In the genomic region with DNA sequence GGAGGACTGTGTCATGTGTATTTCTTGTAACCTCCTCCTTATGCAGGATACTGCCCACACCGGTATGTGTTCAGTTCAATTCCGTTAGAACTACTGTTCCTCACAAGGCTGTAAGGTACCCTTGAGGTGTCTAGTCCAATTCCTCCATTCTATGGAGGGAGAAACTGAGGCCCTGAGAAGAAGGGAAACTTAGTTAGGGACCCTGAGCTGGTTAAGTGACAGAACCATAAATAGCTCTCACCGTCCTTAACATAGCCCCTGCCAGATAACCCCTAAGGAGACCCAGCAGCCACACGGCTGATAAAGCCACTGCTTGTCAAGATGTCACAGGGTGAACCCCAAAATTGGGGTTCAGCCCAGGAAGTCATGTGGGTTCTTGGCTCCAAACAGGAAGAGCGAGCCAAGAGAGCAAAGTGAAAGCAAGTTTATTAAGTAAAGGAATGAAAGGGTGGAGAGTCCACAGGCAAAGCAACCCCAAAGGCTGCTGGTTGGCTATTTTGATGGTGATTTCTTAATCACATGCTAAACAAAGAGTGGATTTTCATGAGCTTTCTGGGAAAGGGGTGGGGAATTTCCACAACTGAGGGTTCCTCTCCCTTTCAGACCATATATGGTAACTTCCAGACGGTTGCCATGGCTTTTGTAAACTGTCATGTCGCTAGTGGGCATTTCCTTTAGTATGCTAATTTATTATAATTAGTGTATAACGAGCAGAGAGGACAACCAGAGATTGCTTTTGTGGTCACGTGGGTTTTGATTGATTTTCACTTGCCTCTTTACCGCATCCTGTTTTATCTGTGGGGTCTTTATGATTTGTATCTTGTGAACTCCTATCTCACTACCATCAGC, we compare ENCODE assay signal across 8 cellular contexts.
DNase-seq lines count a peak whose midpoint lies in the region; ATAC-seq and TF ChIP-seq lines count a peak whose summit lies in the region.

No MANE protein-coding gene starts in this region.

- H3K27ac Mint-ChIP-seq in memory B cell, result peak overlapping the region; percentile 98

- DNase-seq in A172 (ENCODE audit: low spot score) (peak; percentile 96), dorsolateral prefrontal cortex (peak in 1 of 10 donors; percentile 76), memory B cell (ENCODE audit: low spot score in 2 of 2) (peak; percentile 50 to 66), HK-2 (ENCODE audit: unreplicated experiment) (no peak)
- DNase-seq in activated CD4-positive, alpha-beta T cell treated with anti-CD3 and anti-CD28 coated beads for 1 hour, result peak; percentile 16
- DNase-seq in stimulated activated CD8-positive, alpha-beta memory T cell treated with anti-CD3 and anti-CD28 coated beads, Interleukin-4, amount 100 ng/mL, for 24 hours (ENCODE audit: low read depth), result peak; percentile 2

- peaks cover 28% of the 10 kb centered on the region for H3K4me1 Mint-ChIP-seq in memory B cell

- H3K27me3 Mint-ChIP-seq in memory B cell, result no peaks in the 10 kb centered on the region

- peak overlapping the region; percentile 92 for H3K4me3 Mint-ChIP-seq in memory B cell

- no peaks in the 10 kb centered on the region for H3K27me3 ChIP-seq in dorsolateral prefrontal cortex

- H3K9me3 Mint-ChIP-seq in memory B cell, result no peaks in the 10 kb centered on the region

- H3K4me3 ChIP-seq in dorsolateral prefrontal cortex, result peak overlapping the region; percentile 3 to 70 (median 47)

- intact Hi-C loops in dorsolateral prefrontal cortex (cut with DNase I), result no loop called here

- H3K27ac ChIP-seq in dorsolateral prefrontal cortex, result peak overlapping the region; percentile 7 to 99 (median 96)

- no peaks in the 10 kb centered on the region for H3K36me3 Mint-ChIP-seq in memory B cell

- peak; percentile 69 for ATAC-seq in GM19023 (IDR thresholded peaks at IDR 0.05; ENCODE audit: unreplicated experiment)
- peak; percentile 93 for ATAC-seq in HG03175 (IDR thresholded peaks at IDR 0.05; ENCODE audit: unreplicated experiment)
- peak; percentile 88 for ATAC-seq in memory B cell (ENCODE audit: low read depth)

- TF ChIP-seq CTCF in dorsolateral prefrontal cortex (IDR thresholded peaks at IDR 0.05 in 54 of 56, conservative IDR thresholded peaks at IDR 0.05 in 2 of 56; ENCODE audit: low read depth in 1 of 56, partially characterized antibody in 56 of 56), result peak in 4 of 56 donors; percentile 3 to 20 (median 12)
